In the genomic region with DNA sequence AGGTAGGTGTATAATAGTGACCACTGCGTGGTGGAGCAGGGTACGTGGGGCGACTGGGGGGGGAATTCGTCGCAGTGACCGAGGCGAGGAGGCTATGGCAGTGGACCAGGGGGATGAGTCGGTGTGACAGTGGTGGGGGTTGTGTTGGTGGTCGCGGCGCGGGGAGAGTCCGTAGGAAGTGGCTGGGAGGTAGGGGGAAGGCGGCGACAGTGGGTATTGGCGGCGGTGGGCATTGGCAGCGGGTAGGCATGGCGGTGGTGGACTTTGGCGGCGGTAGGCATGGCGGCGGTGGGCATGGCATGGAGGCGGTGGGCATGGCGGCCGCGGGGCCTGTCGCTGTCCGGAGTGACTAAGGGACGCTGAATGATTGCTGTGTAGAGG, we compare ENCODE assay signal across 1 cellular context.
TF ChIP-seq lines count a peak whose summit lies in the region.

No MANE protein-coding gene starts in this region.

TF ChIP-seq in SK-N-SH treated with all-trans-retinoic acid at 6 μM for 48 hours, 23 proteins besides CTCF, POLR2A, EP300 and RAD21 (continued from another document):
- TF ChIP-seq POU6F1 (CRISPR knock-in tag; IDR thresholded peaks at IDR 0.05; ENCODE audit: borderline replicate concordance, low read depth) (no peak), ESRRG (CRISPR knock-in tag; IDR thresholded peaks at IDR 0.05) (no peak), BACH2 (CRISPR knock-in tag; IDR thresholded peaks at IDR 0.05; ENCODE audit: borderline replicate concordance) (no peak)
